ENCODE assay signal across 18 cellular contexts in the genomic region with DNA sequence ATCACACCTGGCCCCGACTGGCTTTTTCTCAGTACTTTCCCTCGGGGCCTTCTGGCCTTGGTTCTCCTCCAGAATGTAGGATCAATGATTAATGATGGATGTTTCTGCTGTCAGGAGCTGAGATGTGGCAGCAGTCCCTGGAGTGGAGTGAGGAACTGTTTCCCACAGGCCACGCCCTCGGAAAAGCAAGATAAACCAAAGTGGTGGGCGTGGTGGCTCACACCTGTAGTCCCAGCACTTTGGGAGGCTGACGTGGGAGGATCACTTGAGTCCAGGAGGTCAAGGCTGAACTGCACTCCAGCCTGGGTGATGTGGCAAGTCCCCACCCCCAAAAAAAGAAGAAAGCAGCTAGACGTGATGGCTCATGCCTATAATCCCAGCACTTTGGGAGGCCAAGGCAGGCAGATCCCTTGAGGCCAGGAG. TPM values are rescaled to one million over a fixed set of nuclear protein-coding genes. Genes with fewer than 3 reads are reported as not detected.
DNase-seq lines count a peak whose midpoint lies in the region; ATAC-seq and TF ChIP-seq lines count a peak whose summit lies in the region.
"Had no signal": no experiment of that assay in that cellular context is flagged by ENCODE, and none has a peak within 500 bp of the region (broad histone marks: within the 10 kb centered on the region; RNA-seq: fewer than 3 reads in every experiment).

No MANE protein-coding gene starts in this region.

- intact Hi-C loops in Right ventricle myocardium superior (cut with DNase I): no loop called here
- intact Hi-C loops in Right ventricle myocardium inferior (cut with DNase I): no loop called here
- intact Hi-C loops in spleen (cut with DNase I; ENCODE audit: low total_unique reads): no loop called here
- intact Hi-C loops in testis (cut with DNase I; ENCODE audit: low total_unique reads): no loop called here

- DNase-seq in Right ventricle myocardium superior (peak; percentile 3), Right ventricle myocardium inferior (ENCODE audit: missing footprints) (no peak), kidney tubule cell (ENCODE audit: low spot score) (peak; percentile 27), mucosa of gallbladder (ENCODE audit: low spot score) (peak; percentile 67), spleen (no peak), testis (no peak)
- DNase-seq: CD4-positive, alpha-beta memory T cell; GF-D8; NCI-H1092 treated with DMSO at 0.1 percent for 48 hours; NCI-H2081; NK-92 treated with Interleukin-12 subunit alpha and Interleukin-12 subunit beta, amount 100 ng/mL, for 24 hours; SHP77 treated with DMSO at 0.1 percent for 48 hours had no signal

- peaks cover under 1 to 6% (median 5%) of the 10 kb centered on the region in 8 donors for H3K9me3 ChIP-seq in spleen
- H3K9me3 ChIP-seq in testis: no peaks in the 10 kb centered on the region
- H3K9me3 ChIP-seq: A549 had no signal

- WGBS in spleen, 5 donors: 57 to 83% (median 72%) methylated on average over 7 of the region's 7 CpGs
- 42 to 77% methylated on average over 7 of the region's 7 CpGs for WGBS in testis, 2 donors

- H3K27ac ChIP-seq in spleen (no peak overlapping the region), testis (no peak overlapping the region)
- H3K27ac ChIP-seq: A549, BLaER1 had no signal

- ATAC-seq in Right ventricle myocardium superior (ENCODE audit: poor library complexity): no peak
- no peak for ATAC-seq in Right ventricle myocardium inferior
- ATAC-seq in GM19397 (IDR thresholded peaks at IDR 0.05; ENCODE audit: unreplicated experiment): no peak
- ATAC-seq: A549, GM12878 had no signal

- H3K36me3 ChIP-seq in spleen (no peaks in the 10 kb centered on the region), testis (ENCODE audit: low read depth, missing control alignments) (no peaks in the 10 kb centered on the region)
- H3K36me3 ChIP-seq: BLaER1, HAP-1 had no signal

- H3K4me3 ChIP-seq in spleen (no peak overlapping the region), testis (no peak overlapping the region)
- H3K4me3 ChIP-seq: A549, BLaER1, GM12878, HAP-1 had no signal

- H3K27me3 ChIP-seq in spleen (replicated peaks in 1 of 7) (no peaks in the 10 kb centered on the region), testis (no peaks in the 10 kb centered on the region)
- H3K27me3 ChIP-seq: BLaER1 had no signal

- H3K4me1 ChIP-seq in spleen (no peaks in the 10 kb centered on the region), testis (no peaks in the 10 kb centered on the region)
- H3K4me1 ChIP-seq: HAP-1 had no signal

- TF ChIP-seq POLR2A in spleen (IDR thresholded peaks at IDR 0.05): no peak
- TF ChIP-seq POLR2A in testis (IDR thresholded peaks at IDR 0.05): no peak

- TF ChIP-seq CTCF in spleen (IDR thresholded peaks at IDR 0.05 in 8 of 11, conservative IDR thresholded peaks at IDR 0.05 in 3 of 11): no peak
- TF ChIP-seq CTCF in testis (IDR thresholded peaks at IDR 0.05): no peak

RNA-seq across cellular contexts. Expression of a gene that starts 7.1 kb away (rescaled TPM):
- total RNA-seq in Right ventricle myocardium superior: 8.5 TPM
- total RNA-seq in Right ventricle myocardium inferior: 9.7 TPM
- 71.4 TPM for total RNA-seq in mucosa of gallbladder
- total RNA-seq in spleen: 10 to 100 TPM; 52.2 to 65.6 (median 57.8) TPM
- 10 to 100 TPM; 33.0 to 55.8 (median 42.6) TPM for polyA plus RNA-seq in spleen
- 10 to 100 TPM; 20.4 to 25.8 TPM for total RNA-seq in testis
- 18.7 TPM for polyA plus RNA-seq in testis (ENCODE audit: insufficient read depth, low read depth, low replicate concordance)

RNA-seq across cellular contexts. Expression of a gene that starts 23.4 kb away (rescaled TPM):
- total RNA-seq in Right ventricle myocardium superior (not detected), Right ventricle myocardium inferior (not detected), mucosa of gallbladder (1.2 TPM), spleen (1 to 10 TPM; 1.4 to 4.8 (median 3.4) TPM), testis (1 to 10 TPM; 7.6 to 8.7 TPM)
- polyA plus RNA-seq in spleen (10 to 100 TPM; 10.6 to 18.4 (median 12.6) TPM), testis (ENCODE audit: insufficient read depth, low read depth, low replicate concordance) (3.0 TPM)
- total RNA-seq: NCI-H460 had no signal

RNA-seq across cellular contexts. Expression of a gene that starts 27.1 kb away (rescaled TPM):
- total RNA-seq in Right ventricle myocardium superior: 20.0 TPM
- 27.0 TPM for total RNA-seq in Right ventricle myocardium inferior
- total RNA-seq in mucosa of gallbladder: 35.0 TPM
- 10 to 100 TPM; 26.8 to 52.1 (median 40.9) TPM for total RNA-seq in spleen
- polyA plus RNA-seq in spleen: 10 to 100 TPM; 46.1 to 90.2 (median 60.3) TPM
- total RNA-seq in testis: 10 to 100 TPM; 66.2 to 68.1 TPM
- polyA plus RNA-seq in testis (ENCODE audit: insufficient read depth, low read depth, low replicate concordance): 39.3 TPM

RNA-seq across cellular contexts. Expression of a gene that starts 32.5 kb away (rescaled TPM):
- 4.9 TPM for total RNA-seq in Right ventricle myocardium superior
- total RNA-seq in Right ventricle myocardium inferior: 4.5 TPM
- total RNA-seq in mucosa of gallbladder: 17.8 TPM
- total RNA-seq in spleen: 10 to 100 TPM; 10.9 to 24.2 (median 18.2) TPM
- polyA plus RNA-seq in spleen: 10 to 100 TPM in 2 of 3 donors, 1 to 10 TPM in 1; 7.9 to 18.2 (median 14.7) TPM
- total RNA-seq in testis: 10 to 100 TPM; 25.0 to 27.8 TPM
- 16.3 TPM for polyA plus RNA-seq in testis (ENCODE audit: insufficient read depth, low read depth, low replicate concordance)

RNA-seq across cellular contexts. Expression of a gene that starts 40.7 kb away (rescaled TPM):
- total RNA-seq in Right ventricle myocardium superior (153 TPM), Right ventricle myocardium inferior (167 TPM), mucosa of gallbladder (227 TPM), spleen (100 to 1,000 TPM; 165 to 209 (median 194) TPM), testis (100 to 1,000 TPM; 281 to 306 TPM)
- polyA plus RNA-seq in spleen (100 to 1,000 TPM; 200 to 262 (median 213) TPM), testis (ENCODE audit: insufficient read depth, low read depth, low replicate concordance) (348 TPM)

Comparison
In these comparisons a context has a peak if more than half of its experiments do, and no peak if none do; other contexts are left out.
1. DNase-seq: peak in Right ventricle myocardium superior (single experiment), kidney tubule cell (single experiment) and mucosa of gallbladder (single experiment); none in Right ventricle myocardium inferior (single experiment), spleen (single experiment) and testis (single experiment).